1 cellular context compared by ENCODE assay signal in the genomic region with DNA sequence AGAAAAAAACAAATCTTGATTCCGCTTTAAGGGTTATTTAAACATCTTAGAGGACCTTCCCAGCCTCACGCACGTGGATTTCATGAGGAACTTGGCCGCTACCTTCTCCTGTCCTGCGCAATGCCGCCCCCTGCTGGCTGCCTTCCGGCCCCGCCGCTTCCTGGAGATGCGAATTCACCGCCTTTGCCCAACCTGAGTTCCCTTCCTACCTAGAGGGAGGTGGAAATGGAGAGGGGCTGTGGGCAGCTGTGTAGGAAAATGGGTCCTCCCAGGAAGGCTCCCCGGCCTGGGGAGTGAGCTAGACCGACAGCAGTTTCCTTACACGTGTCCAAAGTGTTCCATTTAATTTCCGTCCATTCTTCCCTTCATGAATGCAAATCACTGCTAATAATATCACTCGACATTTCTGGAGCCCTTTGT.
TF ChIP-seq lines count a peak whose summit lies in the region.

No MANE protein-coding gene starts in this region.

TF ChIP-seq in A549, 52 proteins besides CTCF, POLR2A, EP300 and RAD21 (continued from another document):
- TF ChIP-seq, protein P1, sequence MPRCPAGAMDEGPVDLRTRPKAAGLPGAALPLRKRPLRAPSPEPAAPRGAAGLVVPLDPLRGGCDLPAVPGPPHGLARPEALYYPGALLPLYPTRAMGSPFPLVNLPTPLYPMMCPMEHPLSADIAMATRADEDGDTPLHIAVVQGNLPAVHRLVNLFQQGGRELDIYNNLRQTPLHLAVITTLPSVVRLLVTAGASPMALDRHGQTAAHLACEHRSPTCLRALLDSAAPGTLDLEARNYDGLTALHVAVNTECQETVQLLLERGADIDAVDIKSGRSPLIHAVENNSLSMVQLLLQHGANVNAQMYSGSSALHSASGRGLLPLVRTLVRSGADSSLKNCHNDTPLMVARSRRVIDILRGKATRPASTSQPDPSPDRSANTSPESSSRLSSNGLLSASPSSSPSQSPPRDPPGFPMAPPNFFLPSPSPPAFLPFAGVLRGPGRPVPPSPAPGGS (IDR thresholded peaks at IDR 0.05), result no peak
- TF ChIP-seq HOXB13 (CRISPR knock-in tag; IDR thresholded peaks at IDR 0.05; ENCODE audit: low read depth) (peak; percentile 62; the same call in 1 of the 2 replicates), NFE2L2 (conservative IDR thresholded peaks at IDR 0.05; ENCODE audit: low read length) (no peak), MYC (IDR thresholded peaks at IDR 0.05; ENCODE audit: borderline replicate concordance, low read length) (peak; percentile 85; the same call in 1 of the 2 replicates), EHMT2 (IDR thresholded peaks at IDR 0.05; ENCODE audit: low read depth) (no peak), PHF8 (IDR thresholded peaks at IDR 0.05; ENCODE audit: borderline replicate concordance, low read depth) (no peak), FOSB (CRISPR knock-in tag; IDR thresholded peaks at IDR 0.05) (0 out of 2 replicates have a peak, but pooled peaks have one; percentile 37), JUN (IDR thresholded peaks at IDR 0.05) (0 out of 5 replicates have a peak, but pooled peaks of 1 of the 2 experiments have one; percentile 20), KDM5A (IDR thresholded peaks at IDR 0.05) (no peak), RCOR1 (IDR thresholded peaks at IDR 0.05; ENCODE audit: low read depth, low read length) (no peak), SMC3 (IDR thresholded peaks at IDR 0.05) (peak; percentile 98)
- TF ChIP-seq, protein P2, sequence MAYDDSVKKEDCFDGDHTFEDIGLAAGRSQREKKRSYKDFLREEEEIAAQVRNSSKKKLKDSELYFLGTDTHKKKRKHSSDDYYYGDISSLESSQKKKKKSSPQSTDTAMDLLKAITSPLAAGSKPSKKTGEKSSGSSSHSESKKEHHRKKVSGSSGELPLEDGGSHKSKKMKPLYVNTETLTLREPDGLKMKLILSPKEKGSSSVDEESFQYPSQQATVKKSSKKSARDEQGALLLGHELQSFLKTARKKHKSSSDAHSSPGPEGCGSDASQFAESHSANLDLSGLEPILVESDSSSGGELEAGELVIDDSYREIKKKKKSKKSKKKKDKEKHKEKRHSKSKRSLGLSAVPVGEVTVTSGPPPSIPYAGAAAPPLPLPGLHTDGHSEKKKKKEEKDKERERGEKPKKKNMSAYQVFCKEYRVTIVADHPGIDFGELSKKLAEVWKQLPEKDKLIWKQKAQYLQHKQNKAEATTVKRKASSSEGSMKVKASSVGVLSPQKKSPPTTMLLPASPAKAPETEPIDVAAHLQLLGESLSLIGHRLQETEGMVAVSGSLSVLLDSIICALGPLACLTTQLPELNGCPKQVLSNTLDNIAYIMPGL (CRISPR knock-in tag; IDR thresholded peaks at IDR 0.05; ENCODE audit: borderline replicate concordance), result no peak
- TF ChIP-seq, protein P3, sequence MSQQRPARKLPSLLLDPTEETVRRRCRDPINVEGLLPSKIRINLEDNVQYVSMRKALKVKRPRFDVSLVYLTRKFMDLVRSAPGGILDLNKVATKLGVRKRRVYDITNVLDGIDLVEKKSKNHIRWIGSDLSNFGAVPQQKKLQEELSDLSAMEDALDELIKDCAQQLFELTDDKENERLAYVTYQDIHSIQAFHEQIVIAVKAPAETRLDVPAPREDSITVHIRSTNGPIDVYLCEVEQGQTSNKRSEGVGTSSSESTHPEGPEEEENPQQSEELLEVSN (IDR thresholded peaks at IDR 0.05; ENCODE audit: borderline replicate concordance, low read depth), result peak; percentile 78
- TF ChIP-seq, protein P4, sequence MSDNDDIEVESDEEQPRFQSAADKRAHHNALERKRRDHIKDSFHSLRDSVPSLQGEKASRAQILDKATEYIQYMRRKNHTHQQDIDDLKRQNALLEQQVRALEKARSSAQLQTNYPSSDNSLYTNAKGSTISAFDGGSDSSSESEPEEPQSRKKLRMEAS (IDR thresholded peaks at IDR 0.05), result peak; percentile 98
TF ChIP-seq in A549: peak in this region for 8.
